In genomic region chr13:23467932-23468278, GRCh38 we compare ENCODE assay signal across 28 cellular contexts.
"Had no signal": no experiment of that assay in that cellular context is flagged by ENCODE, and none has a peak within 500 bp of the region (broad histone marks: within the 10 kb centered on the region; RNA-seq: fewer than 3 reads in every experiment).

No MANE protein-coding gene starts in this region.

- H3K27me3 ChIP-seq: ascending aorta, brain microvascular endothelial cell, esophagus squamous epithelium, gastroesophageal sphincter, heart left ventricle, left lung, neutrophil, right lobe of liver, uterus had no signal

- H3K4me1 ChIP-seq: uterus had no signal

- H3K4me3 ChIP-seq: ascending aorta, esophagus squamous epithelium, gastroesophageal sphincter, left lung, lower lobe of right lung, right lobe of liver, skin epidermis, thoracic aorta, uterus had no signal

- H3K9me3 ChIP-seq: ascending aorta, esophagus squamous epithelium, gastroesophageal sphincter, heart left ventricle, left lung, lower lobe of right lung, neutrophil, right lobe of liver, thoracic aorta, uterus had no signal

- H3K27ac ChIP-seq: left lung, lower lobe of right lung, neutrophil, right lobe of liver, VCaP had no signal

- H3K9me3 Mint-ChIP-seq: activated naive CD4-positive, alpha-beta T cell treated with anti-CD3 and anti-CD28 coated beads for 36 hours; activated T-helper 1 cell treated with anti-CD3 and anti-CD28 coated beads, Interleukin-12 subunit alpha, Interleukin-12 subunit beta, Interleukin-2, Interleukin-4 antibody, amounts not matched to agents 30 ng/mL and 10 ng/mL and 1 ng/mL, durations not matched to agents 14 hours and 24 hours and 36 hours; natural killer cell treated with Interleukin-12 subunit alpha and Interleukin-12 subunit beta and Interleukin-15 and Interleukin-18, amount 100 ng/mL, for 72 hours; stimulated activated naive CD8-positive, alpha-beta T cell treated with anti-CD3 and anti-CD28 coated beads, Interleukin-15, Interleukin-2, amounts not matched to agents 100 ng/mL and 50 ng/mL, for 24 hours; type B pancreatic cell had no signal

- H3K36me3 Mint-ChIP-seq: activated naive CD8-positive, alpha-beta T cell treated with anti-CD3 and anti-CD28 coated beads for 36 hours; natural killer cell treated with Interleukin-12 subunit alpha and Interleukin-12 subunit beta and Interleukin-15 and Interleukin-18, amount 100 ng/mL, for 72 hours; type B pancreatic cell had no signal

- DNase-seq: activated CD4-positive, alpha-beta T cell treated with anti-CD3 and anti-CD28 coated beads for 48 hours; activated CD4-positive, alpha-beta T cell treated with anti-CD3 and anti-CD28 coated beads, Interleukin-2, amount 50 U/mL, for 48 hours; activated CD8-positive, alpha-beta memory T cell treated with anti-CD3 and anti-CD28 coated beads for 24 hours; activated effector memory CD4-positive, alpha-beta T cell treated with anti-CD3 and anti-CD28 coated beads, Interleukin-2, amount 50 U/mL, for 16 hours; activated naive CD4-positive, alpha-beta T cell treated with anti-CD3 and anti-CD28 coated beads for 36 hours; activated naive CD8-positive, alpha-beta T cell treated with anti-CD3 and anti-CD28 coated beads for 36 hours; activated T-cell treated with anti-CD3 and anti-CD28 coated beads, Interleukin-2, amount 50 U/mL, for 1 hour; brain microvascular endothelial cell; esophagus squamous epithelium; heart left ventricle; left lung; lower lobe of right lung; mesenchymal stem cell; right lobe of liver; stimulated activated CD4-positive, alpha-beta T cell treated with anti-CD3 and anti-CD28 coated beads, Interleukin-12 subunit alpha, Interleukin-12 subunit beta, amount 100 ng/mL, for 4 hours; stimulated activated CD4-positive, alpha-beta T cell treated with anti-CD3 and anti-CD28 coated beads, Interleukin-4, amount 100 ng/mL, for 1 hour; uterus had no signal

- ATAC-seq: activated CD4-positive, CD25-positive, alpha-beta regulatory T cell treated with anti-CD3 and anti-CD28 coated beads, Interleukin-2, amount 50 U/mL, for 24 hours; gastroesophageal sphincter; left lung; lower lobe of right lung; natural killer cell treated with Interleukin-12 subunit alpha and Interleukin-12 subunit beta and Interleukin-15 and Interleukin-18, amount 100 ng/mL, for 72 hours; right lobe of liver had no signal

- H3K27ac Mint-ChIP-seq: activated naive CD4-positive, alpha-beta T cell treated with anti-CD3 and anti-CD28 coated beads for 36 hours; activated naive CD8-positive, alpha-beta T cell treated with anti-CD3 and anti-CD28 coated beads for 36 hours; activated T-helper 1 cell treated with anti-CD3 and anti-CD28 coated beads, Interleukin-12 subunit alpha, Interleukin-12 subunit beta, Interleukin-2, Interleukin-4 antibody, amounts not matched to agents 30 ng/mL and 10 ng/mL and 1 ng/mL, durations not matched to agents 14 hours and 24 hours and 36 hours; stimulated activated naive CD8-positive, alpha-beta T cell treated with anti-CD3 and anti-CD28 coated beads, Interleukin-15, Interleukin-2, amounts not matched to agents 100 ng/mL and 50 ng/mL, for 24 hours had no signal

- H3K36me3 ChIP-seq: ascending aorta, brain microvascular endothelial cell, esophagus squamous epithelium, gastroesophageal sphincter, heart left ventricle, left lung, lower lobe of right lung, neutrophil, right lobe of liver, thoracic aorta, uterus had no signal

- H3K4me3 Mint-ChIP-seq: activated naive CD4-positive, alpha-beta T cell treated with anti-CD3 and anti-CD28 coated beads for 36 hours; activated naive CD8-positive, alpha-beta T cell treated with anti-CD3 and anti-CD28 coated beads for 36 hours; activated T-helper 1 cell treated with anti-CD3 and anti-CD28 coated beads, Interleukin-12 subunit alpha, Interleukin-12 subunit beta, Interleukin-2, Interleukin-4 antibody, amounts not matched to agents 30 ng/mL and 10 ng/mL and 1 ng/mL, durations not matched to agents 14 hours and 24 hours and 36 hours; natural killer cell treated with Interleukin-12 subunit alpha and Interleukin-12 subunit beta and Interleukin-15 and Interleukin-18, amount 100 ng/mL, for 72 hours; stimulated activated naive CD8-positive, alpha-beta T cell treated with anti-CD3 and anti-CD28 coated beads, Interleukin-15, Interleukin-2, amounts not matched to agents 100 ng/mL and 50 ng/mL, for 24 hours had no signal
